Comparison of ENCODE assay signal across 27 cellular contexts in genomic region chr4:105348719-105349118, GRCh38.
"Had no signal": no experiment of that assay in that cellular context is flagged by ENCODE, and none has a peak within 500 bp of the region (broad histone marks: within the 10 kb centered on the region; RNA-seq: fewer than 3 reads in every experiment).

No MANE protein-coding gene starts in this region.

- H3K36me3 ChIP-seq: neural progenitor cell, ovary, stomach, thoracic aorta, thyroid gland, tibial nerve, upper lobe of left lung, vagina had no signal

- H3K27ac ChIP-seq: neural progenitor cell, ovary, parathyroid adenoma, psoas muscle, skin epidermis, stomach, thoracic aorta, thyroid gland, tibial nerve, upper lobe of left lung, vagina had no signal

- H3K4me3 ChIP-seq: neural progenitor cell, ovary, psoas muscle, skin epidermis, stomach, thoracic aorta, thyroid gland, tibial nerve, upper lobe of left lung, vagina had no signal

- H3K4me2 ChIP-seq: neural progenitor cell had no signal

- H3K27me3 ChIP-seq: neural progenitor cell, ovary, stomach, thyroid gland, tibial nerve, upper lobe of left lung, vagina had no signal

- H2AFZ ChIP-seq: neural progenitor cell, parathyroid adenoma had no signal

- H3K9ac ChIP-seq: neural progenitor cell, parathyroid adenoma had no signal

- DNase-seq: naive thymus-derived CD4-positive, alpha-beta T cell; nephron progenitor cell; occipital lobe; ovary; posterior cingulate gyrus; psoas muscle; right cardiac atrium; stimulated activated CD4-positive, alpha-beta T cell treated with anti-CD3 and anti-CD28 coated beads, Interleukin-15, amount 100 ng/mL, for 24 hours; stimulated activated CD4-positive, alpha-beta T cell treated with anti-CD3 and anti-CD28 coated beads, Interleukin-2, amount 100 ng/mL, for 24 hours; stimulated activated CD4-positive, alpha-beta T cell treated with anti-CD3 and anti-CD28 coated beads, Interleukin-2, amount 100 ng/mL, for 48 hours; stimulated activated CD4-positive, alpha-beta T cell treated with anti-CD3 and anti-CD28 coated beads, Interleukin-4, amount 100 ng/mL, for 24 hours; stimulated activated naive B cell treated with anti-CD40 and anti-IgM and Interleukin-4, amounts not matched to agents 10 μg/mL and 1 μg/mL and 100 μg/mL, for 72 hours; stimulated activated naive CD4-positive, alpha-beta T cell treated with Interleukin-2 at 50 U/mL for 16 hours; stomach; thyroid gland; trophoblast cell; upper lobe of left lung had no signal

- ATAC-seq: naive thymus-derived CD4-positive, alpha-beta T cell; natural killer cell treated with Interleukin-12 subunit alpha and Interleukin-12 subunit beta and Interleukin-15 and Interleukin-18, amount 100 ng/mL, for 72 hours; psoas muscle; right cardiac atrium; sciatic nerve; stimulated activated effector memory CD8-positive, alpha-beta T cell treated with anti-CD3 and anti-CD28 coated beads, Interleukin-12 subunit alpha, Interleukin-12 subunit beta, amount 100 ng/mL, for 72 hours; stimulated activated naive B cell treated with anti-CD40 and anti-IgM and Interleukin-4, amounts not matched to agents 10 μg/mL and 1 μg/mL and 100 μg/mL, for 72 hours had no signal

- H3K4me1 ChIP-seq: neural progenitor cell, parathyroid adenoma, stomach, tibial nerve, upper lobe of left lung, vagina had no signal

- FAIRE-seq: urothelium cell line had no signal

- H3K79me2 ChIP-seq: parathyroid adenoma had no signal

- H3K9me3 ChIP-seq: ovary, psoas muscle, stomach, thoracic aorta, thyroid gland, tibial nerve, upper lobe of left lung, vagina had no signal
